8 cellular contexts compared by ENCODE assay signal in the genomic region with DNA sequence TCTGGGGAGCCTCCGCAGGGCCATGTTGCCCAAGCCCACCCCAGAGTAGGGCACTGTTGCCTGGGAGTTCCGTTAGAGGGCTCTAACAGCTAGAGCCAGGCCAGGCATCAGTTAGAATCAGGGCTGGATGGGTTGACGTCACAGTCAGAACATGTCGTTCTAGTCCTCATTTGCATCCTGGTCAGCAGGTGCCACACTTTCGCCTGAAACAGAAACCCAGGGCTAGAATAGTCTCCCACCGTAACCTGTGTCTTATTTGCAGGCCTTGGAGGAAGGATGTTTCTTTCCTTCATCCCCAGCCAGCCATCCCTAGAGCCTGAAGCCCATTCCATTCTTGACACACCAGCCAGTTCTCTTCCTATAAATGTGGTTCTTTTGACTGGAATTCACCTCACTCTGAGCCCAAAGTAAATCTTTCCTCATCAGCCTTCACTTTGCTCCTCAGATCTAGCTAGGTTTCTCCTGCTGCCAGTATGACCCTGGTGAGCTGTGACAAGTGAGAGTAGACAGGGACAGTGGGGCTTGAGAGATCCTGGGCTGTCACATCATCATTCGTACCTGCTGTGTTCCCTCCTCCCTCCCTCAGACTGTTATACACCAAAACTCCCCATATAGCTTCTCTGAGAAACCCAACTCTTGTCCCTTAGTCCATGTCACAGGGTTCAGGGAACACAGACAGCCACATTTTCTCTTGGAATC. TPM values are rescaled to one million over a fixed set of nuclear protein-coding genes. Genes with fewer than 3 reads are reported as not detected.
A peak's percentile ranks its signal among the peaks of the same experiment; 100 is the strongest.
DNase-seq lines count a peak whose midpoint lies in the region; ATAC-seq and TF ChIP-seq lines count a peak whose summit lies in the region.

No MANE protein-coding gene starts in this region.

- no peak overlapping the region for H3K27ac ChIP-seq in WERI-Rb-1

- H3K4me3 Mint-ChIP-seq in activated CD4-positive, alpha-beta T cell treated with anti-CD3 and anti-CD28 coated beads, Interleukin-2, amount 10 ng/mL, durations not matched to agents 7 days and 5 days: no peak overlapping the region
- peak overlapping the region in 7 of 8 donors; percentile 6 to 82 (median 66) for H3K4me3 Mint-ChIP-seq in naive B cell

- peaks cover 82% of the 10 kb centered on the region for H3K4me1 Mint-ChIP-seq in activated CD4-positive, alpha-beta T cell treated with anti-CD3 and anti-CD28 coated beads, Interleukin-2, amount 10 ng/mL, durations not matched to agents 7 days and 5 days
- H3K4me1 Mint-ChIP-seq in naive B cell: peaks cover 42 to 65% (median 56%) of the 10 kb centered on the region in 3 donors

- H3K9me3 ChIP-seq in adipocyte (ENCODE audit: control insufficient read depth, low read length) (no peaks in the 10 kb centered on the region), WERI-Rb-1 (ENCODE audit: severe bottlenecking) (no peaks in the 10 kb centered on the region)

- no peak for DNase-seq in activated CD4-positive, alpha-beta T cell treated with anti-CD3 and anti-CD28 coated beads, Interleukin-2, amount 10 ng/mL, durations not matched to agents 7 days and 5 days
- DNase-seq in activated CD4-positive, alpha-beta T cell treated with anti-CD3 and anti-CD28 coated beads, Interleukin-2, amount 50 U/mL, for 48 hours: no peak
- DNase-seq in adipocyte (ENCODE audit: low read depth) (no peak), naive B cell (peak; percentile 62), activated gamma-delta T cell (lab: John Stamatoyannopoulos, UW) (no peak), WERI-Rb-1 (no peak), pons (ENCODE audit: low spot score) (no peak)

- H3K36me3 Mint-ChIP-seq in activated CD4-positive, alpha-beta T cell treated with anti-CD3 and anti-CD28 coated beads, Interleukin-2, amount 10 ng/mL, durations not matched to agents 7 days and 5 days (ENCODE audit: low read depth): peaks cover 87% of the 10 kb centered on the region
- peaks cover 12 to 19% of the 10 kb centered on the region in 2 donors for H3K36me3 Mint-ChIP-seq in naive B cell

- peaks cover 30% of the 10 kb centered on the region for H3K4me1 ChIP-seq in adipocyte (ENCODE audit: control insufficient read depth, insufficient read depth, low read length)

- H3K27me3 ChIP-seq in adipocyte (replicated peaks; ENCODE audit: control insufficient read depth, insufficient read depth, low read length) (no peaks in the 10 kb centered on the region), WERI-Rb-1 (ENCODE audit: insufficient read depth, low read depth, severe bottlenecking) (no peaks in the 10 kb centered on the region)

- H3K9me3 Mint-ChIP-seq in activated CD4-positive, alpha-beta T cell treated with anti-CD3 and anti-CD28 coated beads, Interleukin-2, amount 10 ng/mL, durations not matched to agents 7 days and 5 days: no peaks in the 10 kb centered on the region
- H3K9me3 Mint-ChIP-seq in naive B cell: no peaks in the 10 kb centered on the region

- H3K36me3 ChIP-seq in adipocyte (ENCODE audit: control insufficient read depth, insufficient read depth, low read length, severe bottlenecking) (peaks cover 87% of the 10 kb centered on the region), WERI-Rb-1 (peaks cover 100% of the 10 kb centered on the region)

- H3K27ac Mint-ChIP-seq in activated CD4-positive, alpha-beta T cell treated with anti-CD3 and anti-CD28 coated beads, Interleukin-2, amount 10 ng/mL, durations not matched to agents 7 days and 5 days: peak overlapping the region; percentile 76
- peak overlapping the region; percentile 96 to 99 (median 98) for H3K27ac Mint-ChIP-seq in naive B cell

- H3K4me3 ChIP-seq in adipocyte (ENCODE audit: low read length) (no peak overlapping the region), WERI-Rb-1 (ENCODE audit: low read depth, low read length) (no peak overlapping the region)

- peak; percentile 60 for ATAC-seq in HG03060 (IDR thresholded peaks at IDR 0.05; ENCODE audit: low read depth, unreplicated experiment)
- ATAC-seq in naive B cell (ENCODE audit: low read depth in 2 of 2): peak; percentile 79

- POLR2A ChIA-PET in activated CD4-positive, alpha-beta T cell treated with anti-CD3 and anti-CD28 coated beads, Interleukin-2, amount 10 ng/mL, durations not matched to agents 7 days and 5 days (lab: Charles Lee): interaction anchor here (0.7 kb wide), 1 partner anchor 855 kb away, joined by 3 read pairs; no protein-coding TSS in a partner anchor

- TF ChIP-seq CTCF in WERI-Rb-1 (IDR thresholded peaks at IDR 0.05; ENCODE audit: low read depth, low read length): no peak

- peak overlapping the region; percentile 48 for H3K9ac ChIP-seq in adipocyte (ENCODE audit: low read length)

- H3K27me3 Mint-ChIP-seq in activated CD4-positive, alpha-beta T cell treated with anti-CD3 and anti-CD28 coated beads, Interleukin-2, amount 10 ng/mL, durations not matched to agents 7 days and 5 days: no peaks in the 10 kb centered on the region
- H3K27me3 Mint-ChIP-seq in naive B cell: no peaks in the 10 kb centered on the region

- CTCF ChIA-PET in activated CD4-positive, alpha-beta T cell treated with anti-CD3 and anti-CD28 coated beads, Interleukin-2, amount 10 ng/mL, durations not matched to agents 7 days and 5 days (lab: Charles Lee): interaction anchor here (0.6 to 2.7 kb wide), 6 partner anchors 10 to 72 kb away, joined by 3 to 14 read pairs (median 4); no protein-coding TSS in a partner anchor

RNA-seq across cellular contexts. Expression of a gene that starts 12.2 kb away (rescaled TPM):
- total RNA-seq in activated CD4-positive, alpha-beta T cell treated with anti-CD3 and anti-CD28 coated beads, Interleukin-2, amount 10 ng/mL, durations not matched to agents 7 days and 5 days: 10 to 100 TPM; 50.4 to 51.7 TPM
- 10 to 100 TPM; 19.8 to 37.2 (median 31.7) TPM for polyA plus RNA-seq in naive B cell (ENCODE audit: low read depth in 6 of 6)

RNA-seq across cellular contexts. Expression of a gene that starts 33.6 kb away (rescaled TPM):
- 100 to 1,000 TPM; 333 to 348 TPM for total RNA-seq in activated CD4-positive, alpha-beta T cell treated with anti-CD3 and anti-CD28 coated beads, Interleukin-2, amount 10 ng/mL, durations not matched to agents 7 days and 5 days
- polyA plus RNA-seq in naive B cell (ENCODE audit: low read depth in 6 of 6): 10 to 100 TPM; 26.2 to 85.3 (median 54.4) TPM

RNA-seq across cellular contexts. Expression of a gene that starts 55.9 kb away (rescaled TPM):
- total RNA-seq in activated CD4-positive, alpha-beta T cell treated with anti-CD3 and anti-CD28 coated beads, Interleukin-2, amount 10 ng/mL, durations not matched to agents 7 days and 5 days: 100 to 1,000 TPM; 194 TPM
- 10 to 100 TPM; 20.1 to 61.9 (median 35.4) TPM for polyA plus RNA-seq in naive B cell (ENCODE audit: low read depth in 6 of 6)
